Comparison of ENCODE assay signal across 2 cellular contexts in the genomic region with DNA sequence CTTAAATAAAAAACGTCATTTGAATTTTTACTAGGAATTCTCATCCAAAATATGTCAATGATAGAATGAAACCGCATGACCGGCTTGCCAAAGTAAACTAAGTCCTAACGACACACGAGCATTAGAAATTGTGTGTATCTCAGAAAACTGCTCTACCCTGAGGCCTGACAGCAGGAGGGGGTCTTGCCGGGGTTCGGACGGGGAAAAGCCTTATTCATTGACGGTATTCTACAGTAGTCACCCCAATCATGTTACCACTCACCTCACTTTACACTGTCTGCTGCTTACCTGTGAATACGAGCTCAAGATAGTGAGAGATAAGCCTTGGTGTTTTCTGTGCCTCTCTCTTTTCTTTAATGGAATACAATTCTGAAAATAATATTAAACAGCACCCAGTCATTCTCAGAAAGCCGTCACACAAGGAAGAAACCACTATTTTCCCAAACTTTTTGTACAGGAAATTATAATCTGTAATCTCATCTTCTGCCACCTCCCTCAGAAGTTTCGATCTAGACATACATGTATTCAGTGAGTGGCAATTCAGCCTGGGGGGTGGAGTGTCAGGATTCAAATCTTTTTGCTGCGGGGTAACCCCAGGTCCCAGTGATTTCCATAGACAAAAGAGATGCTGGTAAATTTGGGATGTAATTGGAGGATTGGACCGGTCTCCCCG.
TF ChIP-seq lines count a peak whose summit lies in the region.

No MANE protein-coding gene starts in this region.

TF ChIP-seq in A549, 52 proteins besides CTCF, POLR2A, EP300 and RAD21 (continued from another document):
- TF ChIP-seq, protein P1, sequence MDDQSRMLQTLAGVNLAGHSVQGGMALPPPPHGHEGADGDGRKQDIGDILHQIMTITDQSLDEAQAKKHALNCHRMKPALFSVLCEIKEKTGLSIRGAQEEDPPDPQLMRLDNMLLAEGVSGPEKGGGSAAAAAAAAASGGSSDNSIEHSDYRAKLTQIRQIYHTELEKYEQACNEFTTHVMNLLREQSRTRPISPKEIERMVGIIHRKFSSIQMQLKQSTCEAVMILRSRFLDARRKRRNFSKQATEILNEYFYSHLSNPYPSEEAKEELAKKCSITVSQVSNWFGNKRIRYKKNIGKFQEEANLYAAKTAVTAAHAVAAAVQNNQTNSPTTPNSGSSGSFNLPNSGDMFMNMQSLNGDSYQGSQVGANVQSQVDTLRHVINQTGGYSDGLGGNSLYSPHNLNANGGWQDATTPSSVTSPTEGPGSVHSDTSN (IDR thresholded peaks at IDR 0.05): no peak
- TF ChIP-seq ZNF302 (CRISPR knock-in tag; IDR thresholded peaks at IDR 0.05): no peak
- no peak for TF ChIP-seq HOXB5 (CRISPR knock-in tag; IDR thresholded peaks at IDR 0.05)
- TF ChIP-seq EHMT2 (IDR thresholded peaks at IDR 0.05; ENCODE audit: low read depth): no peak
- no peak for TF ChIP-seq MYC (IDR thresholded peaks at IDR 0.05; ENCODE audit: borderline replicate concordance, low read length)
- no peak for TF ChIP-seq KDM1A (IDR thresholded peaks at IDR 0.05; ENCODE audit: low read depth)
- no peak for TF ChIP-seq CHD2 (IDR thresholded peaks at IDR 0.05; ENCODE audit: low read length, partially characterized antibody)
- TF ChIP-seq FOXS1 (CRISPR knock-in tag; IDR thresholded peaks at IDR 0.05): no peak
- TF ChIP-seq, protein P2, sequence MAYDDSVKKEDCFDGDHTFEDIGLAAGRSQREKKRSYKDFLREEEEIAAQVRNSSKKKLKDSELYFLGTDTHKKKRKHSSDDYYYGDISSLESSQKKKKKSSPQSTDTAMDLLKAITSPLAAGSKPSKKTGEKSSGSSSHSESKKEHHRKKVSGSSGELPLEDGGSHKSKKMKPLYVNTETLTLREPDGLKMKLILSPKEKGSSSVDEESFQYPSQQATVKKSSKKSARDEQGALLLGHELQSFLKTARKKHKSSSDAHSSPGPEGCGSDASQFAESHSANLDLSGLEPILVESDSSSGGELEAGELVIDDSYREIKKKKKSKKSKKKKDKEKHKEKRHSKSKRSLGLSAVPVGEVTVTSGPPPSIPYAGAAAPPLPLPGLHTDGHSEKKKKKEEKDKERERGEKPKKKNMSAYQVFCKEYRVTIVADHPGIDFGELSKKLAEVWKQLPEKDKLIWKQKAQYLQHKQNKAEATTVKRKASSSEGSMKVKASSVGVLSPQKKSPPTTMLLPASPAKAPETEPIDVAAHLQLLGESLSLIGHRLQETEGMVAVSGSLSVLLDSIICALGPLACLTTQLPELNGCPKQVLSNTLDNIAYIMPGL (CRISPR knock-in tag; IDR thresholded peaks at IDR 0.05; ENCODE audit: borderline replicate concordance): no peak

TF ChIP-seq in WTC11, 78 proteins besides CTCF, POLR2A, EP300 and RAD21 (continued from another document):
- TF ChIP-seq, protein P3, sequence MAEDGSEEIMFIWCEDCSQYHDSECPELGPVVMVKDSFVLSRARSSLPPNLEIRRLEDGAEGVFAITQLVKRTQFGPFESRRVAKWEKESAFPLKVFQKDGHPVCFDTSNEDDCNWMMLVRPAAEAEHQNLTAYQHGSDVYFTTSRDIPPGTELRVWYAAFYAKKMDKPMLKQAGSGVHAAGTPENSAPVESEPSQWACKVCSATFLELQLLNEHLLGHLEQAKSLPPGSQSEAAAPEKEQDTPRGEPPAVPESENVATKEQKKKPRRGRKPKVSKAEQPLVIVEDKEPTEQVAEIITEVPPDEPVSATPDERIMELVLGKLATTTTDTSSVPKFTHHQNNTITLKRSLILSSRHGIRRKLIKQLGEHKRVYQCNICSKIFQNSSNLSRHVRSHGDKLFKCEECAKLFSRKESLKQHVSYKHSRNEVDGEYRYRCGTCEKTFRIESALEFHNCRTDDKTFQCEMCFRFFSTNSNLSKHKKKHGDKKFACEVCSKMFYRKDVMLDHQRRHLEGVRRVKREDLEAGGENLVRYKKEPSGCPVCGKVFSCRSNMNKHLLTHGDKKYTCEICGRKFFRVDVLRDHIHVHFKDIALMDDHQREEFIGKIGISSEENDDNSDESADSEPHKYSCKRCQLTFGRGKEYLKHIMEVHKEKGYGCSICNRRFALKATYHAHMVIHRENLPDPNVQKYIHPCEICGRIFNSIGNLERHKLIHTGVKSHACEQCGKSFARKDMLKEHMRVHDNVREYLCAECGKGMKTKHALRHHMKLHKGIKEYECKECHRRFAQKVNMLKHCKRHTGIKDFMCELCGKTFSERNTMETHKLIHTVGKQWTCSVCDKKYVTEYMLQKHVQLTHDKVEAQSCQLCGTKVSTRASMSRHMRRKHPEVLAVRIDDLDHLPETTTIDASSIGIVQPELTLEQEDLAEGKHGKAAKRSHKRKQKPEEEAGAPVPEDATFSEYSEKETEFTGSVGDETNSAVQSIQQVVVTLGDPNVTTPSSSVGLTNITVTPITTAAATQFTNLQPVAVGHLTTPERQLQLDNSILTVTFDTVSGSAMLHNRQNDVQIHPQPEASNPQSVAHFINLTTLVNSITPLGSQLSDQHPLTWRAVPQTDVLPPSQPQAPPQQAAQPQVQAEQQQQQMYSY (CRISPR knock-in tag; IDR thresholded peaks at IDR 0.05): no peak
- TF ChIP-seq GTF2I (CRISPR knock-in tag; conservative IDR thresholded peaks at IDR 0.05) (no peak), SMAD4 (CRISPR knock-in tag; IDR thresholded peaks at IDR 0.05) (no peak), OVOL2 (CRISPR knock-in tag; IDR thresholded peaks at IDR 0.05; ENCODE audit: borderline replicate concordance) (no peak), NFE2L1 (CRISPR knock-in tag; IDR thresholded peaks at IDR 0.05) (no peak), ETV6 (CRISPR knock-in tag; IDR thresholded peaks at IDR 0.05) (no peak)
- TF ChIP-seq, protein P4, sequence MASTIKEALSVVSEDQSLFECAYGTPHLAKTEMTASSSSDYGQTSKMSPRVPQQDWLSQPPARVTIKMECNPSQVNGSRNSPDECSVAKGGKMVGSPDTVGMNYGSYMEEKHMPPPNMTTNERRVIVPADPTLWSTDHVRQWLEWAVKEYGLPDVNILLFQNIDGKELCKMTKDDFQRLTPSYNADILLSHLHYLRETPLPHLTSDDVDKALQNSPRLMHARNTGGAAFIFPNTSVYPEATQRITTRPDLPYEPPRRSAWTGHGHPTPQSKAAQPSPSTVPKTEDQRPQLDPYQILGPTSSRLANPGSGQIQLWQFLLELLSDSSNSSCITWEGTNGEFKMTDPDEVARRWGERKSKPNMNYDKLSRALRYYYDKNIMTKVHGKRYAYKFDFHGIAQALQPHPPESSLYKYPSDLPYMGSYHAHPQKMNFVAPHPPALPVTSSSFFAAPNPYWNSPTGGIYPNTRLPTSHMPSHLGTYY (CRISPR knock-in tag; IDR thresholded peaks at IDR 0.05): no peak
- TF ChIP-seq, protein P5, sequence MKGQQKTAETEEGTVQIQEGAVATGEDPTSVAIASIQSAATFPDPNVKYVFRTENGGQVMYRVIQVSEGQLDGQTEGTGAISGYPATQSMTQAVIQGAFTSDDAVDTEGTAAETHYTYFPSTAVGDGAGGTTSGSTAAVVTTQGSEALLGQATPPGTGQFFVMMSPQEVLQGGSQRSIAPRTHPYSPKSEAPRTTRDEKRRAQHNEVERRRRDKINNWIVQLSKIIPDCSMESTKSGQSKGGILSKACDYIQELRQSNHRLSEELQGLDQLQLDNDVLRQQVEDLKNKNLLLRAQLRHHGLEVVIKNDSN (CRISPR knock-in tag; IDR thresholded peaks at IDR 0.05): no peak
